ENCODE assay signal across 1 cellular context in the genomic region with DNA sequence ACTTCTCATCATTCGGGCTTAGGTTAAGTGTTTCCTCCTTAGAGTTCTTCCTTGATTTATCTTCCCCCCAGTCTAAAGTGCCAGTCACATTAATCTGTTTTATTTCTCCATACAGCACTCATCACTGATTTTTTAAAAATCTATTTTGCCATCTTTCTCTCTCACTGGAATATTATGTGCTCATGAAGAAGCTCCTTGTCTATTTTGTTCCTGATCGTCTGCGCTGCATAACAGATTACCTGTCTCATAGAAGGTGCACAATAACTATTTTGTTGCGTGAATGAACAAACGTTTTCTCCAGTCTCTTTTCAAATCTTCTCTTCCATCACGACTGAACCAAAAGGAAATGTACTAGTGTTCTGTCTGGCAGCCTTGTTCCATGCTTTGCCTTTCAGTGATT.
TF ChIP-seq lines count a peak whose summit lies in the region.

No MANE protein-coding gene starts in this region.

TF ChIP-seq in WTC11, 78 proteins besides CTCF, POLR2A, EP300 and RAD21 (continued from another document):
- TF ChIP-seq E2F5 (CRISPR knock-in tag; IDR thresholded peaks at IDR 0.05) = no peak
TF ChIP-seq in WTC11: peak in this region for 0.
